ENCODE assay signal across 27 cellular contexts in the genomic region with DNA sequence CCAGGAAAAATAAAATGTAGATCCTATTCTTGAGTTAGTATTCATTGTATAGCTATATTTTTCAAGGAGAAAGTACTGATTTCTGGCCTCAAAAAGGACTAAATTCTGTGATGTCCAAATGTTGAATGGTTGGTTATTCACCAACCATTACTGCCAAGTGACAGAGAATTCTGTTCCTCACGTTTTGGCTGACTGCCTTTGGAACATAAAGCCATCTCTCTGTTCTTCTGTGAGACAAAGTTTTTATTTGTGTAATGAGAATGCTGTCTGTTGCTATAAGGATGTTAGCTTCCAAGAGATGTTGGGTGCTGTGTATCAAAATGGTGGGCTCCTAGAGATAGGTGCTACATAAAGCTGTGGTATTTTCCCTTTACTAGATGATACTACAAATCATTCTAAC. TPM values are rescaled to one million over a fixed set of nuclear protein-coding genes. Genes with fewer than 3 reads are reported as not detected.
DNase-seq lines count a peak whose midpoint lies in the region; ATAC-seq lines count a peak whose summit lies in the region.
"Had no signal": no experiment of that assay in that cellular context is flagged by ENCODE, and none has a peak within 500 bp of the region (broad histone marks: within the 10 kb centered on the region; RNA-seq: fewer than 3 reads in every experiment).

No MANE protein-coding gene starts in this region.

- no peaks in the 10 kb centered on the region for H3K9me3 ChIP-seq in CD4-positive, alpha-beta memory T cell (ENCODE audit: control insufficient read depth in 1 of 2, low read length in 2 of 2)
- peaks cover 0 to 1% of the 10 kb centered on the region in 2 donors for H3K9me3 ChIP-seq in neuronal stem cell (replicated peaks in 1 of 2; ENCODE audit: control insufficient read depth in 2 of 2, insufficient read depth in 1 of 2, low read depth in 1 of 2, low read length in 2 of 2)
- H3K9me3 ChIP-seq: neutrophil, right lobe of liver, transverse colon had no signal

- no peak overlapping the region for H3K18ac ChIP-seq in neuronal stem cell (ENCODE audit: low read length)

- no peak overlapping the region for H3K9ac ChIP-seq in neuronal stem cell (ENCODE audit: low read depth, low read length, poor library complexity)

- no peaks in the 10 kb centered on the region for H3K27me3 Mint-ChIP-seq in stimulated activated naive CD8-positive, alpha-beta T cell treated with anti-CD3 and anti-CD28 coated beads, Interleukin-15, Interleukin-2, amounts not matched to agents 100 ng/mL and 50 ng/mL, for 24 hours
- no peaks in the 10 kb centered on the region for H3K27me3 Mint-ChIP-seq in stimulated activated naive CD8-positive, alpha-beta T cell treated with anti-CD3 and anti-CD28 coated beads, Interleukin-15, amount 100 ng/mL, for 72 hours
- no peaks in the 10 kb centered on the region for H3K27me3 Mint-ChIP-seq in activated T-helper 2 cell treated with anti-CD3 and anti-CD28 coated beads, Interferon-gamma antibody, Interleukin-2, Interleukin-4, amounts not matched to agents 10 μg/mL and 5 μg/mL and 100 μg/mL, durations not matched to agents 14 hours and 24 hours and 36 hours (ENCODE audit: low read depth)
- H3K27me3 Mint-ChIP-seq in CD4-positive, alpha-beta memory T cell = no peaks in the 10 kb centered on the region
- H3K27me3 Mint-ChIP-seq: progenitor cell of endocrine pancreas had no signal

- no CpG with 5 or more reads among the region's 1 CpG for WGBS in neuronal stem cell (ENCODE audit: extremely low coverage in 2 of 2, insufficient read length in 2 of 2, insufficient replicate concordance in 1 of 2), 2 donors

- peaks cover 15% of the 10 kb centered on the region for H3K4me1 Mint-ChIP-seq in stimulated activated naive CD8-positive, alpha-beta T cell treated with anti-CD3 and anti-CD28 coated beads, Interleukin-15, Interleukin-2, amounts not matched to agents 100 ng/mL and 50 ng/mL, for 24 hours (ENCODE audit: low read depth)
- H3K4me1 Mint-ChIP-seq in stimulated activated naive CD8-positive, alpha-beta T cell treated with anti-CD3 and anti-CD28 coated beads, Interleukin-15, amount 100 ng/mL, for 72 hours = no peaks in the 10 kb centered on the region
- peaks cover 15% of the 10 kb centered on the region for H3K4me1 Mint-ChIP-seq in activated T-helper 2 cell treated with anti-CD3 and anti-CD28 coated beads, Interferon-gamma antibody, Interleukin-2, Interleukin-4, amounts not matched to agents 10 μg/mL and 5 μg/mL and 100 μg/mL, durations not matched to agents 14 hours and 24 hours and 36 hours (ENCODE audit: low read depth)
- H3K4me1 Mint-ChIP-seq in CD4-positive, alpha-beta memory T cell = peaks cover 3 to 8% (median 5%) of the 10 kb centered on the region in 4 donors

- peak overlapping the region; percentile 62 for H3K27ac Mint-ChIP-seq in stimulated activated naive CD8-positive, alpha-beta T cell treated with anti-CD3 and anti-CD28 coated beads, Interleukin-15, Interleukin-2, amounts not matched to agents 100 ng/mL and 50 ng/mL, for 24 hours
- H3K27ac Mint-ChIP-seq in stimulated activated naive CD8-positive, alpha-beta T cell treated with anti-CD3 and anti-CD28 coated beads, Interleukin-15, amount 100 ng/mL, for 72 hours = peak overlapping the region in 1 of 2 donors; percentile 81
- peak overlapping the region; percentile 47 for H3K27ac Mint-ChIP-seq in activated T-helper 2 cell treated with anti-CD3 and anti-CD28 coated beads, Interferon-gamma antibody, Interleukin-2, Interleukin-4, amounts not matched to agents 10 μg/mL and 5 μg/mL and 100 μg/mL, durations not matched to agents 14 hours and 24 hours and 36 hours
- H3K27ac Mint-ChIP-seq in CD4-positive, alpha-beta memory T cell = peak overlapping the region in 1 of 7 donors; percentile 23
- H3K27ac Mint-ChIP-seq: progenitor cell of endocrine pancreas had no signal

- peaks cover 68% of the 10 kb centered on the region for H3K36me3 Mint-ChIP-seq in stimulated activated naive CD8-positive, alpha-beta T cell treated with anti-CD3 and anti-CD28 coated beads, Interleukin-15, Interleukin-2, amounts not matched to agents 100 ng/mL and 50 ng/mL, for 24 hours (ENCODE audit: low read depth)
- H3K36me3 Mint-ChIP-seq in activated T-helper 2 cell treated with anti-CD3 and anti-CD28 coated beads, Interferon-gamma antibody, Interleukin-2, Interleukin-4, amounts not matched to agents 10 μg/mL and 5 μg/mL and 100 μg/mL, durations not matched to agents 14 hours and 24 hours and 36 hours (ENCODE audit: low read depth) = peaks cover 62% of the 10 kb centered on the region
- H3K36me3 Mint-ChIP-seq in CD4-positive, alpha-beta memory T cell = peaks cover 37 to 65% of the 10 kb centered on the region in 2 donors

- H2BK5ac ChIP-seq in neuronal stem cell (ENCODE audit: low read length) = no peak overlapping the region

- POLR2A ChIA-PET in CD4-positive, alpha-beta memory T cell (lab: Charles Lee; ENCODE audit: partially characterized antibody) = interaction anchor here (0.9 to 1.7 kb wide), 2 partner anchors 8 to 10 kb away, joined by 4 to 8 read pairs; partner anchors contain the start of gene ZNF410

- CTCF ChIA-PET in CD4-positive, alpha-beta memory T cell (lab: Charles Lee; ENCODE audit: partially characterized antibody) = interaction anchor here (1.8 kb wide), 1 partner anchor 9 kb away, joined by 4 read pairs; the partner anchor contains the start of gene ZNF410

- H2BK12ac ChIP-seq in neuronal stem cell (ENCODE audit: low read length) = no peak overlapping the region

- no peak overlapping the region for H2BK15ac ChIP-seq in neuronal stem cell (ENCODE audit: low read length)

- no peak overlapping the region for H3K4me3 Mint-ChIP-seq in stimulated activated naive CD8-positive, alpha-beta T cell treated with anti-CD3 and anti-CD28 coated beads, Interleukin-15, Interleukin-2, amounts not matched to agents 100 ng/mL and 50 ng/mL, for 24 hours
- no peak overlapping the region for H3K4me3 Mint-ChIP-seq in stimulated activated naive CD8-positive, alpha-beta T cell treated with anti-CD3 and anti-CD28 coated beads, Interleukin-15, amount 100 ng/mL, for 72 hours
- H3K4me3 Mint-ChIP-seq in activated T-helper 2 cell treated with anti-CD3 and anti-CD28 coated beads, Interferon-gamma antibody, Interleukin-2, Interleukin-4, amounts not matched to agents 10 μg/mL and 5 μg/mL and 100 μg/mL, durations not matched to agents 14 hours and 24 hours and 36 hours (ENCODE audit: low read depth) = no peak overlapping the region
- no peak overlapping the region for H3K4me3 Mint-ChIP-seq in CD4-positive, alpha-beta memory T cell

- H3K27ac ChIP-seq in CD4-positive, alpha-beta memory T cell (ENCODE audit: low read depth, low read length) = no peak overlapping the region
- no peak overlapping the region for H3K27ac ChIP-seq in neuronal stem cell (replicated peaks; ENCODE audit: low read length)
- H3K27ac ChIP-seq: brain microvascular endothelial cell, C4-2B, neutrophil, right lobe of liver, SK-N-MC had no signal

- H3K79me1 ChIP-seq in neuronal stem cell (ENCODE audit: low read depth, low read length) = no peaks in the 10 kb centered on the region

- ATAC-seq in stimulated activated naive CD8-positive, alpha-beta T cell treated with anti-CD3 and anti-CD28 coated beads, Interleukin-15, amount 100 ng/mL, for 72 hours = no peak
- ATAC-seq in GM21723 (IDR thresholded peaks at IDR 0.05; ENCODE audit: unreplicated experiment) = no peak
- ATAC-seq: left colon had no signal

- no peak overlapping the region for H3K23ac ChIP-seq in neuronal stem cell (ENCODE audit: low read depth, low read length, poor library complexity)

- no peak overlapping the region for H2AK5ac ChIP-seq in neuronal stem cell (ENCODE audit: low read depth, low read length)

- H3K4me3 ChIP-seq in CD4-positive, alpha-beta memory T cell (ENCODE audit: low read length in 2 of 2) = no peak overlapping the region
- H3K4me3 ChIP-seq in neuronal stem cell (ENCODE audit: low read length in 2 of 2) = no peak overlapping the region
- H3K4me3 ChIP-seq: right lobe of liver, SK-N-MC, transverse colon had no signal

- H3K27me3 ChIP-seq in CD4-positive, alpha-beta memory T cell (ENCODE audit: insufficient read depth, low read length) = no peaks in the 10 kb centered on the region
- no peaks in the 10 kb centered on the region for H3K27me3 ChIP-seq in neuronal stem cell (ENCODE audit: control insufficient read depth in 3 of 3, insufficient read depth in 3 of 3, low read depth in 1 of 3, low read length in 3 of 3)
- H3K27me3 ChIP-seq: brain microvascular endothelial cell, neutrophil, right lobe of liver, transverse colon had no signal

- peaks cover 46% of the 10 kb centered on the region for H3K36me3 ChIP-seq in CD4-positive, alpha-beta memory T cell (ENCODE audit: insufficient read depth, low read length)
- H3K36me3 ChIP-seq in neuronal stem cell (replicated peaks in 1 of 2; ENCODE audit: control insufficient read depth in 2 of 2, insufficient read depth in 2 of 2, low read length in 2 of 2) = peaks cover 30 to 94% of the 10 kb centered on the region in 2 donors

- no peak overlapping the region for H3K4ac ChIP-seq in neuronal stem cell (ENCODE audit: low read length)

- no peak overlapping the region for H3K14ac ChIP-seq in neuronal stem cell (ENCODE audit: low read length)

- H3K4me1 ChIP-seq in CD4-positive, alpha-beta memory T cell (ENCODE audit: insufficient read depth, low read length) = no peaks in the 10 kb centered on the region
- H3K4me1 ChIP-seq in neuronal stem cell (ENCODE audit: control insufficient read depth in 2 of 2, insufficient read depth in 1 of 2, low read depth in 1 of 2, low read length in 2 of 2) = no peaks in the 10 kb centered on the region
- H3K4me1 ChIP-seq: right lobe of liver had no signal

- intact Hi-C loops in activated T-helper 2 cell treated with anti-CD3 and anti-CD28 coated beads, Interferon-gamma antibody, Interleukin-2, Interleukin-4, amounts not matched to agents 10 μg/mL and 5 μg/mL and 100 μg/mL, durations not matched to agents 14 hours and 24 hours and 36 hours (cut with micrococcal nuclease) = no loop called here
- intact Hi-C loops in CD4-positive, alpha-beta memory T cell (cut with micrococcal nuclease) = no loop called here

- no peak for DNase-seq in stimulated activated naive CD8-positive, alpha-beta T cell treated with anti-CD3 and anti-CD28 coated beads, Interleukin-15, amount 100 ng/mL, for 72 hours
- DNase-seq in activated T-helper 2 cell treated with anti-CD3 and anti-CD28 coated beads, Interferon-gamma antibody, Interleukin-2, Interleukin-4, amounts not matched to agents 10 μg/mL and 5 μg/mL and 100 μg/mL, durations not matched to agents 14 hours and 24 hours and 36 hours (ENCODE audit: low spot score) = no peak
- DNase-seq in medulla oblongata (ENCODE audit: extremely low spot score) (peak; percentile 46), neuronal stem cell (ENCODE audit: low spot score) (no peak)
- no peak for DNase-seq in CD4-positive, alpha-beta memory T cell
- DNase-seq: activated CD4-positive, CD25-positive, alpha-beta regulatory T cell; activated gamma-delta T cell treated with Interleukin-2 at 50 U/mL for 16 hours; amniotic stem cell; brain microvascular endothelial cell; Calu3; DMS79 treated with DMSO at 0.1 percent for 48 hours; GDM1; left colon; mesendoderm; NCI-H146; NCI-H226; NCI-H526 treated with DMSO at 0.1 percent for 48 hours; PC-3; right lobe of liver; stimulated activated CD8-positive, alpha-beta memory T cell treated with anti-CD3 and anti-CD28 coated beads, Interleukin-4, amount 100 ng/mL, for 48 hours; transverse colon had no signal

- no peak overlapping the region for H4K8ac ChIP-seq in neuronal stem cell (ENCODE audit: low read depth, low read length)

- no peak overlapping the region for H4K91ac ChIP-seq in neuronal stem cell (ENCODE audit: low read depth, low read length, poor library complexity)

- H2AFZ ChIP-seq in neuronal stem cell (ENCODE audit: low read length) = no peak overlapping the region

- H3K4me2 ChIP-seq in neuronal stem cell (ENCODE audit: insufficient read depth, low read length, poor library complexity, severe bottlenecking) = no peak overlapping the region

- H3K9me3 Mint-ChIP-seq in stimulated activated naive CD8-positive, alpha-beta T cell treated with anti-CD3 and anti-CD28 coated beads, Interleukin-15, Interleukin-2, amounts not matched to agents 100 ng/mL and 50 ng/mL, for 24 hours = no peaks in the 10 kb centered on the region
- no peaks in the 10 kb centered on the region for H3K9me3 Mint-ChIP-seq in stimulated activated naive CD8-positive, alpha-beta T cell treated with anti-CD3 and anti-CD28 coated beads, Interleukin-15, amount 100 ng/mL, for 72 hours
- no peaks in the 10 kb centered on the region for H3K9me3 Mint-ChIP-seq in activated T-helper 2 cell treated with anti-CD3 and anti-CD28 coated beads, Interferon-gamma antibody, Interleukin-2, Interleukin-4, amounts not matched to agents 10 μg/mL and 5 μg/mL and 100 μg/mL, durations not matched to agents 14 hours and 24 hours and 36 hours
- no peaks in the 10 kb centered on the region for H3K9me3 Mint-ChIP-seq in CD4-positive, alpha-beta memory T cell

- H2BK120ac ChIP-seq in neuronal stem cell (ENCODE audit: low read depth, low read length) = no peak overlapping the region

RNA-seq across cellular contexts. Expression of gene ZNF410, which starts 9.3 kb away (rescaled TPM):
- total RNA-seq in activated T-helper 2 cell treated with anti-CD3 and anti-CD28 coated beads, Interferon-gamma antibody, Interleukin-2, Interleukin-4, amounts not matched to agents 10 μg/mL and 5 μg/mL and 100 μg/mL, durations not matched to agents 14 hours and 24 hours and 36 hours = 77.5 and 82.9 TPM in 2 replicates
- 10 to 100 TPM; 46.2 to 47.3 TPM for total RNA-seq in CD4-positive, alpha-beta memory T cell
- polyA plus RNA-seq in CD4-positive, alpha-beta memory T cell = 10 to 100 TPM; 59.1 to 70.9 TPM
- 22.3 TPM for polyA plus RNA-seq in neuronal stem cell (2013, experiment 1 of 2)
- 23.2 TPM for polyA plus RNA-seq in neuronal stem cell (2013, experiment 2 of 2)

RNA-seq across cellular contexts. Expression of gene PTGR2, which starts 44.3 kb away (rescaled TPM):
- 1.4 and 1.6 TPM in 2 replicates for total RNA-seq in activated T-helper 2 cell treated with anti-CD3 and anti-CD28 coated beads, Interferon-gamma antibody, Interleukin-2, Interleukin-4, amounts not matched to agents 10 μg/mL and 5 μg/mL and 100 μg/mL, durations not matched to agents 14 hours and 24 hours and 36 hours
- total RNA-seq in CD4-positive, alpha-beta memory T cell = 1 to 10 TPM; 4.5 to 5.0 TPM
- 1 to 10 TPM; 2.3 to 2.9 TPM for polyA plus RNA-seq in CD4-positive, alpha-beta memory T cell
- 15.1 TPM for polyA plus RNA-seq in neuronal stem cell (2013, experiment 1 of 2)
- polyA plus RNA-seq in neuronal stem cell (2013, experiment 2 of 2) = 14.4 TPM

RNA-seq across cellular contexts. Expression of gene FAM161B, which starts 54.0 kb away (rescaled TPM):
- total RNA-seq in activated T-helper 2 cell treated with anti-CD3 and anti-CD28 coated beads, Interferon-gamma antibody, Interleukin-2, Interleukin-4, amounts not matched to agents 10 μg/mL and 5 μg/mL and 100 μg/mL, durations not matched to agents 14 hours and 24 hours and 36 hours = 0.57 and 0.68 TPM in 2 replicates
- total RNA-seq in CD4-positive, alpha-beta memory T cell = 1 to 10 TPM; 5.8 to 6.5 TPM
- polyA plus RNA-seq in CD4-positive, alpha-beta memory T cell = 1 to 10 TPM in 1 of 2 donors, under 1 TPM in 1; 0.59 to 3.9 TPM
- 1.1 TPM for polyA plus RNA-seq in neuronal stem cell (2013, experiment 1 of 2)
- 1.1 TPM for polyA plus RNA-seq in neuronal stem cell (2013, experiment 2 of 2)

RNA-seq across cellular contexts. Expression of gene COQ6, which starts 54.2 kb away (rescaled TPM):
- total RNA-seq in activated T-helper 2 cell treated with anti-CD3 and anti-CD28 coated beads, Interferon-gamma antibody, Interleukin-2, Interleukin-4, amounts not matched to agents 10 μg/mL and 5 μg/mL and 100 μg/mL, durations not matched to agents 14 hours and 24 hours and 36 hours = 17.2 and 17.8 TPM in 2 replicates
- total RNA-seq in CD4-positive, alpha-beta memory T cell = 10 to 100 TPM; 38.7 to 41.1 TPM
- 10 to 100 TPM; 20.7 to 23.3 TPM for polyA plus RNA-seq in CD4-positive, alpha-beta memory T cell
- polyA plus RNA-seq in neuronal stem cell (2013, experiment 1 of 2) = 7.6 TPM
- polyA plus RNA-seq in neuronal stem cell (2013, experiment 2 of 2) = 7.9 TPM
